ENCODE assay signal across 1 cellular context in the genomic region with DNA sequence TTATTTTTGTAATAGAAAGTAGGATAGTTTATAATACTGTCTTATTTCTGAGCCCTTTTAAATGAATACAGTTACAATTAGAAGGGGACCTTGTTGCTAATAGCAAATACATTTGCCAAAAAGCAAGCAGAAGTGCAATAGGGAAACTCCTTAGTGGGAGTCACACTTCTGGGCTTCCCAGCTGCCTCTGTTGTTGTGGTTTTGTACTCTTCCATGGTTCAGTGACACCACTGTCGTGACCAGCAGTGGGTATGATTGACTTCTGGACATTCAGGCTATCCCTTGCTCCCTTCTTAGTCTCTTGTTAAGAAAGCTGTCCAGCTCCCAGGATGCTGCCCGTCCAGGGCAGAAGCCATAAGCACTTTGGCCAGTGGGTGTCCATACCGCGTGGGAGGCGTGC.
TF ChIP-seq lines count a peak whose summit lies in the region.

No MANE protein-coding gene starts in this region.

TF ChIP-seq in GM12878, 131 proteins besides CTCF, POLR2A, EP300 and RAD21 (continued from another document):
- TF ChIP-seq, protein P1, sequence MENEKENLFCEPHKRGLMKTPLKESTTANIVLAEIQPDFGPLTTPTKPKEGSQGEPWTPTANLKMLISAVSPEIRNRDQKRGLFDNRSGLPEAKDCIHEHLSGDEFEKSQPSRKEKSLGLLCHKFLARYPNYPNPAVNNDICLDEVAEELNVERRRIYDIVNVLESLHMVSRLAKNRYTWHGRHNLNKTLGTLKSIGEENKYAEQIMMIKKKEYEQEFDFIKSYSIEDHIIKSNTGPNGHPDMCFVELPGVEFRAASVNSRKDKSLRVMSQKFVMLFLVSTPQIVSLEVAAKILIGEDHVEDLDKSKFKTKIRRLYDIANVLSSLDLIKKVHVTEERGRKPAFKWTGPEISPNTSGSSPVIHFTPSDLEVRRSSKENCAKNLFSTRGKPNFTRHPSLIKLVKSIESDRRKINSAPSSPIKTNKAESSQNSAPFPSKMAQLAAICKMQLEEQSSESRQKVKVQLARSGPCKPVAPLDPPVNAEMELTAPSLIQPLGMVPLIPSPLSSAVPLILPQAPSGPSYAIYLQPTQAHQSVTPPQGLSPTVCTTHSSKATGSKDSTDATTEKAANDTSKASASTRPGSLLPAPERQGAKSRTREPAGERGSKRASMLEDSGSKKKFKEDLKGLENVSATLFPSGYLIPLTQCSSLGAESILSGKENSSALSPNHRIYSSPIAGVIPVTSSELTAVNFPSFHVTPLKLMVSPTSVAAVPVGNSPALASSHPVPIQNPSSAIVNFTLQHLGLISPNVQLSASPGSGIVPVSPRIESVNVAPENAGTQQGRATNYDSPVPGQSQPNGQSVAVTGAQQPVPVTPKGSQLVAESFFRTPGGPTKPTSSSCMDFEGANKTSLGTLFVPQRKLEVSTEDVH (IDR thresholded peaks at IDR 0.05; ENCODE audit: low read depth, partially characterized antibody): no peak
- peak; percentile 51 to 56; a peak in 2 of 4 replicates for TF ChIP-seq IKZF2 (IDR thresholded peaks at IDR 0.05)
TF ChIP-seq in GM12878: peak in this region for 17.
